23 cellular contexts compared by ENCODE assay signal in the genomic region with DNA sequence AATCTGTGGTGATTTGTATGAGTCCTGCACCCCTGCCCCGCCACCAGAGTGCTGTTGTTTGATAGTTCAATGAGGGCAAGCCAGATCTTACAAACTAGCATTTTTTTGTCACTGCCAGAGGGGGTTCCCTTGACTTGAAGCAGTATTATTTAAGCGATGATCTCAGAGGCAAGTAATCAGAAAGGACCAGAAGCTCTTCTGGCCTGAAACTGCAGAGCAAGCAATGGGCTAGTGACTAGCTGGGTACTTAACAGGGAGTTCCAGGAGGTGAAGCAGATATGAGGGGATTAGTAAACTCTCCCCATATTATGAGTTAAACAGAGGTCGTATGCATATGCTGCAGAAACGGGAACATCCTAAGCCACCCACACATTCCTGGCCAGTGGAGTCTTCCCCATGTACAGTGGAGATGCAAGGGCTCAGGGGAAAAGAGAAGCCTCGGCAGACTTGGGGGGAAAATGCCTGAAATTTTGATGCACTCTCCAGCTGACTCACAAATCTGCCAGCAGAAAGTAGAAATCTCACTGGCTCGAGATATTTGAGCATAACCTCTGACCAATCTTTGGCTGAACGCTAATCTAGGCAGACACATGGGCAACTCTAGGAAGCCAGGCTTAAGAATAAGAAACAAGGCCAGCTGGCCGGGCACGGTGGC.
"Had no signal": no experiment of that assay in that cellular context is flagged by ENCODE, and none has a peak within 500 bp of the region (broad histone marks: within the 10 kb centered on the region; RNA-seq: fewer than 3 reads in every experiment).

No MANE protein-coding gene starts in this region.

- H3K36me3 ChIP-seq: gastroesophageal sphincter, heart left ventricle, left ventricle myocardium inferior, upper lobe of left lung had no signal

- H3K4me3 ChIP-seq: gastroesophageal sphincter, heart left ventricle, left ventricle myocardium inferior, testis, upper lobe of left lung had no signal

- H3K4me1 ChIP-seq: gastroesophageal sphincter, upper lobe of left lung had no signal

- H3K4me3 Mint-ChIP-seq: activated naive CD8-positive, alpha-beta T cell treated with anti-CD3 and anti-CD28 coated beads for 36 hours; nephron progenitor cell; stimulated activated memory B cell treated with anti-CD40 and anti-IgM and Interleukin-4, amounts not matched to agents 10 μg/mL and 1 μg/mL and 100 μg/mL, for 72 hours; T-helper 1 cell treated with Interleukin-12 subunit alpha and Interleukin-12 subunit beta and Interleukin-4 antibody, amounts not matched to agents 30 μg/mL and 1 μg/mL, for 36 hours had no signal

- H3K4me1 Mint-ChIP-seq: activated naive CD8-positive, alpha-beta T cell treated with anti-CD3 and anti-CD28 coated beads for 36 hours; stimulated activated memory B cell treated with anti-CD40 and anti-IgM and Interleukin-4, amounts not matched to agents 10 μg/mL and 1 μg/mL and 100 μg/mL, for 72 hours had no signal

- H3K27ac ChIP-seq: gastroesophageal sphincter, heart left ventricle, left ventricle myocardium inferior, testis, upper lobe of left lung had no signal

- H3K9me3 Mint-ChIP-seq: activated naive CD8-positive, alpha-beta T cell treated with anti-CD3 and anti-CD28 coated beads for 36 hours; stimulated activated memory B cell treated with anti-CD40 and anti-IgM and Interleukin-4, amounts not matched to agents 10 μg/mL and 1 μg/mL and 100 μg/mL, for 72 hours; T-helper 1 cell treated with Interleukin-12 subunit alpha and Interleukin-12 subunit beta and Interleukin-4 antibody, amounts not matched to agents 30 μg/mL and 1 μg/mL, for 36 hours had no signal

- H3K9me3 ChIP-seq: gastroesophageal sphincter, heart left ventricle, left ventricle myocardium inferior, testis, upper lobe of left lung had no signal

- H3K27me3 ChIP-seq: gastroesophageal sphincter, heart left ventricle, testis, upper lobe of left lung had no signal

- ATAC-seq: gastroesophageal sphincter; heart left ventricle; stimulated activated memory B cell treated with anti-CD40 and anti-IgM and Interleukin-4, amounts not matched to agents 10 μg/mL and 1 μg/mL and 100 μg/mL, for 72 hours had no signal

- H3K27me3 Mint-ChIP-seq: activated naive CD8-positive, alpha-beta T cell treated with anti-CD3 and anti-CD28 coated beads for 36 hours; stimulated activated memory B cell treated with anti-CD40 and anti-IgM and Interleukin-4, amounts not matched to agents 10 μg/mL and 1 μg/mL and 100 μg/mL, for 72 hours had no signal

- H3K27ac Mint-ChIP-seq: activated naive CD8-positive, alpha-beta T cell treated with anti-CD3 and anti-CD28 coated beads for 36 hours; nephron progenitor cell; stimulated activated memory B cell treated with anti-CD40 and anti-IgM and Interleukin-4, amounts not matched to agents 10 μg/mL and 1 μg/mL and 100 μg/mL, for 72 hours; T-helper 1 cell treated with Interleukin-12 subunit alpha and Interleukin-12 subunit beta and Interleukin-4 antibody, amounts not matched to agents 30 μg/mL and 1 μg/mL, for 36 hours had no signal

- DNase-seq: activated CD4-positive, alpha-beta T cell treated with anti-CD3 and anti-CD28 coated beads for 1 hour; activated CD4-positive, alpha-beta T cell treated with anti-CD3 and anti-CD28 coated beads, Interleukin-2, amount 50 U/mL, for 48 hours; activated naive CD4-positive, alpha-beta T cell; activated naive CD8-positive, alpha-beta T cell treated with anti-CD3 and anti-CD28 coated beads for 36 hours; amniotic stem cell; caudate nucleus; erythroblast; heart left ventricle; kidney glomerular epithelial cell; left ventricle myocardium inferior; mammary epithelial cell; midbrain; nephron progenitor cell; nucleus accumbens; retina; small intestine; stimulated activated CD4-positive, alpha-beta T cell treated with anti-CD3 and anti-CD28 coated beads, Interleukin-15, amount 100 ng/mL, for 24 hours; stimulated activated CD4-positive, alpha-beta T cell treated with anti-CD3 and anti-CD28 coated beads, Interleukin-4, amount 100 ng/mL, for 1 hour; testis; upper lobe of left lung had no signal
